In genomic region chr15:85500060-85500708, GRCh38 we compare ENCODE assay signal across 9 cellular contexts.
A peak's percentile ranks its signal among the peaks of the same experiment; 100 is the strongest.
DNase-seq lines count a peak whose midpoint lies in the region; ATAC-seq and TF ChIP-seq lines count a peak whose summit lies in the region.
"Had no signal": no experiment of that assay in that cellular context is flagged by ENCODE, and none has a peak within 500 bp of the region (broad histone marks: within the 10 kb centered on the region; RNA-seq: fewer than 3 reads in every experiment).

No MANE protein-coding gene starts in this region.

- POLR2A ChIA-PET in activated CD4-positive, alpha-beta T cell treated with anti-CD3 and anti-CD28 coated beads for 36 hours (lab: Charles Lee): no interaction called here

- H3K9me3 Mint-ChIP-seq in activated CD4-positive, alpha-beta T cell treated with anti-CD3 and anti-CD28 coated beads for 36 hours (ENCODE audit: low read depth): no peaks in the 10 kb centered on the region
- H3K9me3 Mint-ChIP-seq in natural killer cell: no peaks in the 10 kb centered on the region

- intact Hi-C loops in activated CD4-positive, alpha-beta T cell treated with anti-CD3 and anti-CD28 coated beads for 36 hours (cut with DNase I, micrococcal nuclease): loop anchor here in 1 of 2 experiments (5.0 kb wide), 1 partner anchor 37 kb away; no protein-coding TSS in a partner anchor
- intact Hi-C loops in left ventricle myocardium inferior (cut with micrococcal nuclease): no loop called here
- intact Hi-C loops in natural killer cell (cut with micrococcal nuclease): no loop called here

- 0 out of 2 replicates have a peak, but pooled peaks cover 6% of the 10 kb centered on the region for H3K79me2 ChIP-seq in OCI-LY1 (ENCODE audit: insufficient read depth, low read length)

- CTCF ChIA-PET in activated CD4-positive, alpha-beta T cell treated with anti-CD3 and anti-CD28 coated beads for 36 hours (lab: Charles Lee): interaction anchor here (0.6 to 4.7 kb wide), 6 partner anchors 11 to 210 kb away, joined by 3 to 25 read pairs (median 4); no protein-coding TSS in a partner anchor

- H3K4me1 Mint-ChIP-seq in activated CD4-positive, alpha-beta T cell treated with anti-CD3 and anti-CD28 coated beads for 36 hours: peaks cover 78% of the 10 kb centered on the region
- H3K4me1 Mint-ChIP-seq in natural killer cell: peaks cover 17 to 50% of the 10 kb centered on the region in 2 donors

- H4K20me1 ChIP-seq in OCI-LY1 (ENCODE audit: insufficient read depth, low read length): no peaks in the 10 kb centered on the region

- H3K36me3 ChIP-seq in OCI-LY1 (ENCODE audit: insufficient read depth, low read length): no peaks in the 10 kb centered on the region
- no peaks in the 10 kb centered on the region for H3K36me3 ChIP-seq in left ventricle myocardium inferior
- no peaks in the 10 kb centered on the region for H3K36me3 ChIP-seq in skeletal muscle satellite cell (ENCODE audit: insufficient read depth, low read length)

- no peaks in the 10 kb centered on the region for H3K27me3 ChIP-seq in OCI-LY1 (ENCODE audit: insufficient read depth, low read length)
- no peaks in the 10 kb centered on the region for H3K27me3 ChIP-seq in left ventricle myocardium inferior (ENCODE audit: low read depth)
- H3K27me3 ChIP-seq in skeletal muscle satellite cell (ENCODE audit: control insufficient read depth, insufficient read depth, low read length): no peaks in the 10 kb centered on the region

- no peak overlapping the region for H3K4me3 ChIP-seq in OCI-LY1 (ENCODE audit: low read depth, low read length, poor library complexity, severe bottlenecking)
- peak overlapping the region; percentile 11 for H3K4me3 ChIP-seq in left ventricle myocardium inferior
- H3K4me3 ChIP-seq in skeletal muscle satellite cell (ENCODE audit: low read length): no peak overlapping the region

- ATAC-seq in activated CD4-positive, alpha-beta T cell treated with anti-CD3 and anti-CD28 coated beads for 36 hours: peak; percentile 45
- no peak for ATAC-seq in natural killer cell

- H3K9ac ChIP-seq in OCI-LY1 (ENCODE audit: low read length) (no peak overlapping the region), skeletal muscle satellite cell (ENCODE audit: low read depth, low read length) (peak overlapping the region; percentile 33)

- H3K4me1 ChIP-seq in OCI-LY1 (ENCODE audit: insufficient read depth, low read length, severe bottlenecking) (peaks cover 92% of the 10 kb centered on the region), left ventricle myocardium inferior (peaks cover 100% of the 10 kb centered on the region), skeletal muscle satellite cell (ENCODE audit: control insufficient read depth, insufficient read depth, low read length) (peaks cover 30% of the 10 kb centered on the region)

- no peak overlapping the region for H3K27ac Mint-ChIP-seq in activated CD4-positive, alpha-beta T cell treated with anti-CD3 and anti-CD28 coated beads for 36 hours
- no peak overlapping the region for H3K27ac Mint-ChIP-seq in natural killer cell

- no peaks in the 10 kb centered on the region for H3F3A ChIP-seq in OCI-LY1 (ENCODE audit: insufficient read depth, low read length)

- H3K9me2 ChIP-seq in OCI-LY1 (ENCODE audit: low read depth, low read length): no peaks in the 10 kb centered on the region

- H3K27ac ChIP-seq in OCI-LY1 (ENCODE audit: low read depth, low read length, poor library complexity, severe bottlenecking) (no peak overlapping the region), left ventricle myocardium inferior (replicated peaks) (peak overlapping the region; percentile 80)

- H3K4me2 ChIP-seq in OCI-LY1 (ENCODE audit: low read length) (peak overlapping the region; percentile 40; the same call in 1 of the 2 replicates), skeletal muscle satellite cell (ENCODE audit: low read length) (peak overlapping the region; percentile 8)

- no peak overlapping the region for H3K4me3 Mint-ChIP-seq in activated CD4-positive, alpha-beta T cell treated with anti-CD3 and anti-CD28 coated beads for 36 hours
- no peak overlapping the region for H3K4me3 Mint-ChIP-seq in natural killer cell

- DNase-seq in activated CD4-positive, alpha-beta T cell treated with anti-CD3 and anti-CD28 coated beads for 36 hours: no peak
- no peak for DNase-seq in activated CD4-positive, alpha-beta T cell treated with anti-CD3 and anti-CD28 coated beads for 4 hours
- DNase-seq in left ventricle myocardium inferior: no peak
- DNase-seq in AG08395 (ENCODE audit: low spot score): no peak
- DNase-seq in NCI-H2081 treated with DMSO at 0.1 percent for 48 hours (lab: John Stamatoyannopoulos, UW): no peak
- DNase-seq in natural killer cell: no peak
- DNase-seq: DND-41 had no signal

- peaks cover 2% of the 10 kb centered on the region for H3K36me3 Mint-ChIP-seq in activated CD4-positive, alpha-beta T cell treated with anti-CD3 and anti-CD28 coated beads for 36 hours (ENCODE audit: low read depth)
- H3K36me3 Mint-ChIP-seq in natural killer cell: no peaks in the 10 kb centered on the region

- H3K27me3 Mint-ChIP-seq in activated CD4-positive, alpha-beta T cell treated with anti-CD3 and anti-CD28 coated beads for 36 hours: no peaks in the 10 kb centered on the region
- no peaks in the 10 kb centered on the region for H3K27me3 Mint-ChIP-seq in natural killer cell (ENCODE audit: low read depth in 2 of 2)

- no peak overlapping the region for H2AFZ ChIP-seq in OCI-LY1 (ENCODE audit: low read length)

- H3K9me3 ChIP-seq in OCI-LY1 (ENCODE audit: low read length) (no peaks in the 10 kb centered on the region), left ventricle myocardium inferior (replicated peaks) (no peaks in the 10 kb centered on the region), skeletal muscle satellite cell (replicated peaks; ENCODE audit: low read length) (no peaks in the 10 kb centered on the region)

- TF ChIP-seq CTCF in OCI-LY1 (IDR thresholded peaks at IDR 0.05; ENCODE audit: low read length) (no peak), left ventricle myocardium inferior (IDR thresholded peaks at IDR 0.05; ENCODE audit: borderline replicate concordance) (no peak), natural killer cell (IDR thresholded peaks at IDR 0.05) (no peak)
